8 cellular contexts compared by ENCODE assay signal in the genomic region with DNA sequence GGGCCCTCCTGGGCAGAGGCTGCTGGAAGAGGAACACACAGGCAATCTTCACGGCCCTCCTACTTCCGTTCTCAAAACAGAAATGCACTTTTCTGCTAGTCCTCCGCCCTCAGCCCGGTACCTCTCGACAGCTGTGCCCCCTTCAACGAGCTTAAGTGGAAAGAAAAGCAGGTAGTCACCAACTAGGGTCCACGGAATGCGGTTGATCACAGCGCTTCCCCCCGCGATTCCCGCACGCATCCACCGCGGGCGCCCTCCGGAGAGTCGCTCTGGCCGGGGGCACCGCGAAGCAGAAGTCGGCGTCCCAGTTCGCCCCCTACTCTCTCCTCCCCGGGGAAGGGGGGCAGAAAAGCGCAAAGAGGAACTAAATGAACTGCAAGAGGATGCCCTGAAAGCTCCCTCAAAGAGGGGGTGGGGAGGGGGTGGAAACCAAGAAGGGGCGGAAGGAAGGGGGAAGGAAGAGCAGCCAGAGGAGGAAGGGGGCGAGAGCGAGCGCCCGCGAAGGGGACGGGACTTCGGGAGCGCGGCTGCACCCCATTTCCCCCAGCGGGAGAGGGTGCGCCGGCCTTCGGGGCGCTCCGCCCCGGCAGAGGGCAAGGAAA. TPM values are rescaled to one million over a fixed set of nuclear protein-coding genes. Genes with fewer than 3 reads are reported as not detected.
DNase-seq lines count a peak whose midpoint lies in the region; ATAC-seq and TF ChIP-seq lines count a peak whose summit lies in the region.

No MANE protein-coding gene starts in this region.

- peak overlapping the region; percentile 90 for H3K4me3 Mint-ChIP-seq in activated naive CD8-positive, alpha-beta T cell
- peak overlapping the region; percentile 96 for H3K4me3 Mint-ChIP-seq in type B pancreatic cell

- peaks cover 3% of the 10 kb centered on the region in 2 experiments for H3K4me1 ChIP-seq in trophoblast cell (ENCODE audit: control insufficient read depth in 1 of 2, insufficient read depth in 2 of 2, low read length in 2 of 2)

- peak overlapping the region; percentile 98 for H3K4me3 ChIP-seq in trophoblast cell (ENCODE audit: low read depth, low read length)

- no peaks in the 10 kb centered on the region for H3K27me3 Mint-ChIP-seq in activated naive CD8-positive, alpha-beta T cell
- no peaks in the 10 kb centered on the region for H3K27me3 Mint-ChIP-seq in type B pancreatic cell

- H3K4me2 ChIP-seq in trophoblast cell (ENCODE audit: low read length), result peak overlapping the region; percentile 66

- DNase-seq in AG20443 (ENCODE audit: low spot score) (peak; percentile 34), SK-N-DZ (ENCODE audit: low spot score) (peak; percentile 69), Right ventricle myocardium inferior (ENCODE audit: missing footprints) (peak; percentile 82), trophoblast cell (peak; percentile 40 to 71), type B pancreatic cell (ENCODE audit: extremely low spot score, unreplicated experiment) (no peak)

- H3K36me3 Mint-ChIP-seq in activated naive CD8-positive, alpha-beta T cell, result peaks cover 3% of the 10 kb centered on the region
- H3K36me3 Mint-ChIP-seq in type B pancreatic cell, result no peaks in the 10 kb centered on the region

- no CpG with 5 or more reads among the region's 43 CpGs for WGBS in trophoblast cell (ENCODE audit: extremely low coverage, insufficient coverage, insufficient read length)

- TF ChIP-seq CTCF in type B pancreatic cell (conservative IDR thresholded peaks at IDR 0.05), result no peak

- peak overlapping the region; percentile 72 for H4K12ac ChIP-seq in trophoblast cell (ENCODE audit: low read depth, low read length)

- peaks cover 12% of the 10 kb centered on the region for H3K79me2 ChIP-seq in trophoblast cell (ENCODE audit: control insufficient read depth, insufficient read depth, low read length, poor library complexity)

- H3K9me3 Mint-ChIP-seq in activated naive CD8-positive, alpha-beta T cell (ENCODE audit: low read depth), result no peaks in the 10 kb centered on the region
- H3K9me3 Mint-ChIP-seq in type B pancreatic cell, result no peaks in the 10 kb centered on the region

- peak overlapping the region; percentile 64 for H2AK5ac ChIP-seq in trophoblast cell (ENCODE audit: low read length)

- H3K27me3 ChIP-seq in trophoblast cell (ENCODE audit: insufficient read depth, low read length), result no peaks in the 10 kb centered on the region

- peak overlapping the region; percentile 93 for H4K8ac ChIP-seq in trophoblast cell (ENCODE audit: low read depth, low read length)

- intact Hi-C loops in Right ventricle myocardium inferior (cut with DNase I), result loop anchor here (2.0 to 5.0 kb wide), 2 partner anchors 85 to 171 kb away; partner anchors contain the start of gene XXYLT1

- H3K14ac ChIP-seq in trophoblast cell (ENCODE audit: low read length), result peak overlapping the region; percentile 87

- H4K91ac ChIP-seq in trophoblast cell (ENCODE audit: low read depth, low read length), result peak overlapping the region; percentile 89

- peak overlapping the region; percentile 66 for H3K4ac ChIP-seq in trophoblast cell (ENCODE audit: low read depth, low read length)

- peaks cover 7% of the 10 kb centered on the region for H3K79me1 ChIP-seq in trophoblast cell (ENCODE audit: low read length)

- H3K4me1 Mint-ChIP-seq in activated naive CD8-positive, alpha-beta T cell (ENCODE audit: low read depth), result peaks cover 54% of the 10 kb centered on the region
- peaks cover 17% of the 10 kb centered on the region for H3K4me1 Mint-ChIP-seq in type B pancreatic cell (ENCODE audit: unreplicated experiment)

- peak overlapping the region; percentile 88 for H2BK5ac ChIP-seq in trophoblast cell (ENCODE audit: low read depth, low read length, poor library complexity)

- H2BK120ac ChIP-seq in trophoblast cell (ENCODE audit: insufficient read depth, low read length, poor library complexity), result peak overlapping the region; percentile 80

- ATAC-seq in GM19035 (IDR thresholded peaks at IDR 0.05; ENCODE audit: unreplicated experiment) (peak; percentile 5), HG03571 (IDR thresholded peaks at IDR 0.05; ENCODE audit: unreplicated experiment) (peak; percentile 7), Right ventricle myocardium inferior (peak; percentile 12)

- H3K23ac ChIP-seq in trophoblast cell (ENCODE audit: low read length), result no peak overlapping the region

- H2AFZ ChIP-seq in trophoblast cell (ENCODE audit: insufficient read depth, low read length, poor library complexity), result peak overlapping the region; percentile 64

- H3K27ac Mint-ChIP-seq in activated naive CD8-positive, alpha-beta T cell, result peak overlapping the region; percentile 67
- peak overlapping the region; percentile 93 for H3K27ac Mint-ChIP-seq in type B pancreatic cell

- H3K36me3 ChIP-seq in trophoblast cell (ENCODE audit: control insufficient read depth in 1 of 2, insufficient read depth in 2 of 2, low read length in 2 of 2), result no peaks in the 10 kb centered on the region

- H2BK12ac ChIP-seq in trophoblast cell (ENCODE audit: low read length), result no peak overlapping the region

- H3K18ac ChIP-seq in trophoblast cell (ENCODE audit: low read length), result peak overlapping the region; percentile 96

- H3K27ac ChIP-seq in trophoblast cell (ENCODE audit: low read depth, low read length), result peak overlapping the region; percentile 86

- no peaks in the 10 kb centered on the region for H3K9me3 ChIP-seq in trophoblast cell (ENCODE audit: insufficient read depth, low read depth, low read length)

- peak overlapping the region; percentile 75 for H3K9ac ChIP-seq in trophoblast cell (ENCODE audit: low read length)

RNA-seq across cellular contexts. Expression of gene ACAP2, which starts 0.7 kb away (rescaled TPM):
- 22.6 and 26.1 TPM in 2 replicates for polyA plus RNA-seq in SK-N-DZ (2014; cell fraction: cytosol; rRNA removed)
- polyA plus RNA-seq in SK-N-DZ (2014; cell fraction: nucleus; rRNA removed), result 22.9 and 24.5 TPM in 2 replicates
- 15.6 TPM for total RNA-seq in Right ventricle myocardium inferior
- polyA plus RNA-seq in trophoblast cell (2013), result 17.3 and 18.4 TPM in 2 replicates
- total RNA-seq in type B pancreatic cell (ENCODE audit: low replicate concordance), result 36.6 and 36.9 TPM in 2 replicates
